In the genomic region with DNA sequence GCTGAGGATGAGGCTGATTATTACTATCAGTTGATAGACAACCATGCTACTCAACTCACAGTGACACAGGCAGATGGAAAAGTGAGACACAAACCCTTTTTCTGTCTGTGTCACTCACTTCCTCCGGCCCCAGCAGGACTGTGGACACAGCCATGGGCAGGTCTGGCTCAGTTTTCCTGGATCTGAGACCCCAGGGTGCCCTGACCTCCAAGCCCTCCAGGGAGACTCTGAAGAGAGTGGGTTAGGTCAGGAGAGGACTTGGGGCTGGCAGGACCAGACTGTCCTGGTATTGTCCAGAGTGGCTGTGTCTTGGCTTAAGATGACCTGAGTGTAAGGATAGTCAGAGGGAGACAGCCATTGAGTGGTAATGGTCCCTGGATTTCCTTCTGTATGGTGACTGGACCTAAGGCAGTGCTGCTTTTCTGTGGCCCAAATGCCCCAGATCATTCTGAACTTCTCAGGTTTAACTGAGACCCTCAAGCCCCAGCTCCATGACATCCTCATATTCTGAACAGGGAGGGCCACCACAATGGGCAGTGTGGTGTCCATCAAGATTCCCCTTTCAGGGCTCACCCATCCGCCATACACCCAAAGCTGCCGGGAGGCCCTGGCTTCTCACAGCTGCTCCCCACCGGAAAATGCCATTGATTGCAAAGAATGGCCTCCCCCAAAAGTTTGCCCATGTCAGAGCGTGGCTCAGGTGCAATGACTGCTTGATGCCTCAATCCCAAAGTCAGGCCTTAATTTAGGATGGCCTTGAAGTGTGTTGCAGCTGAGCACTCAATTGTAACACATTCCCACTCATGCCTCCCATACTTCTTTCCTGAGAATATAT, we compare ENCODE assay signal across 35 cellular contexts. TPM values are rescaled to one million over a fixed set of nuclear protein-coding genes. Genes with fewer than 3 reads are reported as not detected.
"Had no signal": no experiment of that assay in that cellular context is flagged by ENCODE, and none has a peak within 500 bp of the region (broad histone marks: within the 10 kb centered on the region; RNA-seq: fewer than 3 reads in every experiment).

No MANE protein-coding gene starts in this region.

- H3K27me3 Mint-ChIP-seq: activated B cell treated with CpG ODN at 0.5 μM for 24 hours had no signal

- H3K27ac ChIP-seq: body of pancreas, cardiac muscle cell, colonic mucosa, foreskin keratinocyte, gastrocnemius medialis, heart left ventricle had no signal

- H3K36me3 Mint-ChIP-seq: activated naive CD4-positive, alpha-beta T cell treated with anti-CD3 and anti-CD28 coated beads, Interleukin-2, amount 10 ng/mL, durations not matched to agents 7 days and 5 days; activated naive CD4-positive, alpha-beta T cell treated with anti-CD3 and anti-CD28 coated beads, Interleukin-2, amount 50 U/mL, for 72 hours; T-cell had no signal

- H3K4me1 ChIP-seq: body of pancreas, colonic mucosa, foreskin keratinocyte, gastrocnemius medialis, heart left ventricle had no signal

- DNase-seq: activated B cell treated with CpG ODN at 0.5 μM for 24 hours; activated CD4-positive, alpha-beta memory T cell treated with anti-CD3 and anti-CD28 coated beads, Interleukin-2, amount 10 ng/mL, durations not matched to agents 7 days and 5 days; activated CD4-positive, alpha-beta T cell treated with anti-CD3 and anti-CD28 coated beads for 48 hours; activated CD4-positive, alpha-beta T cell treated with anti-CD3 and anti-CD28 coated beads, Interleukin-2, amount 50 U/mL, for 4 hours; activated CD8-positive, alpha-beta memory T cell treated with anti-CD3 and anti-CD28 coated beads, Interleukin-2, amount 50 U/mL, for 48 hours; activated gamma-delta T cell; activated naive CD4-positive, alpha-beta T cell; activated naive CD4-positive, alpha-beta T cell treated with anti-CD3 and anti-CD28 coated beads, Interleukin-2, amount 10 ng/mL, durations not matched to agents 7 days and 5 days; activated T-cell treated with anti-CD3 and anti-CD28 coated beads for 4 hours; activated T-cell treated with anti-CD3 and anti-CD28 coated beads, Interleukin-2, amount 50 U/mL, for 24 hours; activated T-cell treated with anti-CD3 and anti-CD28 coated beads, Interleukin-2, amount 50 U/mL, for 72 hours; amniotic stem cell; aorta; body of pancreas; central memory CD4-positive, alpha-beta T cell; cerebellar nuclear complex; colonic mucosa; effector memory CD4-positive, alpha-beta T cell; endodermal cell; foreskin keratinocyte; gastrocnemius medialis; glutamatergic neuron; heart left ventricle; SW 1271; T-cell; T1000; WERI-Rb-1 had no signal

- H3K9me3 Mint-ChIP-seq: activated B cell treated with CpG ODN at 0.5 μM for 24 hours; activated CD4-positive, alpha-beta memory T cell treated with anti-CD3 and anti-CD28 coated beads, Interleukin-2, amount 10 ng/mL, durations not matched to agents 7 days and 5 days; activated naive CD4-positive, alpha-beta T cell treated with anti-CD3 and anti-CD28 coated beads, Interleukin-2, amount 10 ng/mL, durations not matched to agents 7 days and 5 days; activated naive CD4-positive, alpha-beta T cell treated with anti-CD3 and anti-CD28 coated beads, Interleukin-2, amount 50 U/mL, for 72 hours; activated T-cell treated with anti-CD3 and anti-CD28 coated beads, Interleukin-2, amount 50 U/mL, for 24 hours; activated T-cell treated with anti-CD3 and anti-CD28 coated beads, Interleukin-2, amount 50 U/mL, for 72 hours; endodermal cell; T-cell; T-helper 1 cell treated with Interleukin-12 subunit alpha and Interleukin-12 subunit beta and Interleukin-4 antibody, amounts not matched to agents 30 μg/mL and 1 μg/mL, for 36 hours; T-helper 2 cell treated with Interferon-gamma antibody and Interleukin-4, amounts not matched to agents 5 μg/mL and 100 μg/mL, for 36 hours had no signal

- H3K9me3 ChIP-seq: body of pancreas, colonic mucosa, gastrocnemius medialis, heart left ventricle had no signal

- H3K4me3 ChIP-seq: body of pancreas, cardiac muscle cell, colonic mucosa, gastrocnemius medialis, heart left ventricle had no signal

- H3K4me1 Mint-ChIP-seq: activated naive CD4-positive, alpha-beta T cell treated with anti-CD3 and anti-CD28 coated beads, Interleukin-2, amount 10 ng/mL, durations not matched to agents 7 days and 5 days; endodermal cell had no signal

- H3K27me3 ChIP-seq: body of pancreas, cardiac muscle cell, colonic mucosa, foreskin keratinocyte had no signal

- H3K4me3 Mint-ChIP-seq: activated B cell treated with CpG ODN at 0.5 μM for 24 hours; activated CD4-positive, alpha-beta memory T cell treated with anti-CD3 and anti-CD28 coated beads, Interleukin-2, amount 10 ng/mL, durations not matched to agents 7 days and 5 days; activated naive CD4-positive, alpha-beta T cell treated with anti-CD3 and anti-CD28 coated beads, Interleukin-2, amount 10 ng/mL, durations not matched to agents 7 days and 5 days; activated T-cell treated with anti-CD3 and anti-CD28 coated beads, Interleukin-2, amount 50 U/mL, for 24 hours; activated T-cell treated with anti-CD3 and anti-CD28 coated beads, Interleukin-2, amount 50 U/mL, for 72 hours; endodermal cell; T-cell; T-helper 1 cell treated with Interleukin-12 subunit alpha and Interleukin-12 subunit beta and Interleukin-4 antibody, amounts not matched to agents 30 μg/mL and 1 μg/mL, for 36 hours; T-helper 2 cell treated with Interferon-gamma antibody and Interleukin-4, amounts not matched to agents 5 μg/mL and 100 μg/mL, for 36 hours had no signal

- H3K36me3 ChIP-seq: cardiac muscle cell, colonic mucosa, gastrocnemius medialis, heart left ventricle, WERI-Rb-1 had no signal

- H3K27ac Mint-ChIP-seq: activated B cell treated with CpG ODN at 0.5 μM for 24 hours; activated CD4-positive, alpha-beta memory T cell treated with anti-CD3 and anti-CD28 coated beads, Interleukin-2, amount 10 ng/mL, durations not matched to agents 7 days and 5 days; activated naive CD4-positive, alpha-beta T cell treated with anti-CD3 and anti-CD28 coated beads, Interleukin-2, amount 10 ng/mL, durations not matched to agents 7 days and 5 days; activated T-cell treated with anti-CD3 and anti-CD28 coated beads, Interleukin-2, amount 50 U/mL, for 24 hours; activated T-cell treated with anti-CD3 and anti-CD28 coated beads, Interleukin-2, amount 50 U/mL, for 72 hours; endodermal cell; T-cell; T-helper 1 cell treated with Interleukin-12 subunit alpha and Interleukin-12 subunit beta and Interleukin-4 antibody, amounts not matched to agents 30 μg/mL and 1 μg/mL, for 36 hours; T-helper 2 cell treated with Interferon-gamma antibody and Interleukin-4, amounts not matched to agents 5 μg/mL and 100 μg/mL, for 36 hours had no signal

RNA-seq across cellular contexts. Expression of gene PRAME, which starts 36.2 kb away (rescaled TPM):
- total RNA-seq: activated B cell treated with CpG ODN at 0.5 μM for 24 hours; activated CD4-positive, alpha-beta memory T cell treated with anti-CD3 and anti-CD28 coated beads, Interleukin-2, amount 10 ng/mL, durations not matched to agents 7 days and 5 days; aorta; body of pancreas; cardiac muscle cell; dermis microvascular lymphatic vessel endothelial cell; esophagus mucosa; foreskin keratinocyte; gastrocnemius medialis had no signal
- polyA plus RNA-seq: aorta, cardiac muscle cell, foreskin keratinocyte had no signal

RNA-seq across cellular contexts. Expression of gene GGTLC2, which starts 49.2 kb away (rescaled TPM):
- total RNA-seq: activated B cell treated with CpG ODN at 0.5 μM for 24 hours; activated CD4-positive, alpha-beta memory T cell treated with anti-CD3 and anti-CD28 coated beads, Interleukin-2, amount 10 ng/mL, durations not matched to agents 7 days and 5 days; activated naive CD4-positive, alpha-beta T cell treated with anti-CD3 and anti-CD28 coated beads, Interleukin-2, amount 50 U/mL, for 72 hours; activated T-cell treated with anti-CD3 and anti-CD28 coated beads, Interleukin-2, amount 50 U/mL, for 72 hours; aorta; body of pancreas; cardiac muscle cell; colonic mucosa; dermis microvascular lymphatic vessel endothelial cell; endodermal cell; epithelial cell of proximal tubule; esophagus mucosa; foreskin keratinocyte; gastrocnemius medialis; heart left ventricle; T-cell had no signal
- polyA plus RNA-seq: adipose tissue, aorta, cardiac muscle cell, foreskin keratinocyte, heart left ventricle had no signal
